Comparison of ENCODE assay signal across 12 cellular contexts in the genomic region with DNA sequence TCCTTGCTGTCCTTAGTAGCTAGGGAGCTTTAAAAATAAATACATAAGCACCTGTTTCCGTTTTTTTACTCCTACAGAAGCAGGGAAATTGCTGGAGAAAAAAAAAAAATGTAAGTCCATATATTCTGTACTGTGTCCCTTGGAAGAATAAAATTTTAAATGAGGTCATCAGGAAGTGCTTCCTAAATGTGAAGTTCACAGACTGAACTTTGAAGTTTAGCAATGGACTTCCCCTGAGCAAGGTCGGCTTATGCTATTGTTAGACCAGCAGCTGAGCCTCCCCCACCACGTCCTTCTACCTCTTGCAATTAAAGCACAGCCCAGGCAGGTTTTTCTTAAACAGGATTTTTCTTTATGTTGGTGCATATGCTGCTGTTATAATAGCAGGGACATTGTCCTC. TPM values are rescaled to one million over a fixed set of nuclear protein-coding genes. Genes with fewer than 3 reads are reported as not detected.
A peak's percentile ranks its signal among the peaks of the same experiment; 100 is the strongest.
DNase-seq lines count a peak whose midpoint lies in the region; ATAC-seq, FAIRE-seq and TF ChIP-seq lines count a peak whose summit lies in the region.
"Had no signal": no experiment of that assay in that cellular context is flagged by ENCODE, and none has a peak within 500 bp of the region (broad histone marks: within the 10 kb centered on the region; RNA-seq: fewer than 3 reads in every experiment).

No MANE protein-coding gene starts in this region.

- TF ChIP-seq CTCF in A549 (IDR thresholded peaks at IDR 0.05) (no peak), kidney (IDR thresholded peaks at IDR 0.05; ENCODE audit: borderline replicate concordance, extremely low read depth, insufficient read depth) (no peak), RWPE1 (conservative IDR thresholded peaks at IDR 0.05; ENCODE audit: low read depth) (no peak)

- 42% methylated on average over 3 of the region's 3 CpGs for WGBS in A549 (ENCODE audit: missing lambda C conversion rate)

- CTCF ChIA-PET in A549 (lab: Yijun Ruan, JAX): interaction anchor here (1.2 kb wide), 1 partner anchor 230 kb away, joined by 3 read pairs; no protein-coding TSS in a partner anchor
- CTCF ChIA-PET in RWPE1 (lab: Yijun Ruan, JAX): interaction anchor here (0.7 kb wide), 1 partner anchor 235 kb away, joined by 3 read pairs; no protein-coding TSS in a partner anchor

- peak overlapping the region; percentile 52 to 70 for H3K27ac ChIP-seq in A549
- peak overlapping the region in 1 of 2 donors; percentile 61 for H3K27ac ChIP-seq in kidney (ENCODE audit: low read depth in 2 of 2, low read length in 2 of 2)
- no peak overlapping the region for H3K27ac ChIP-seq in RWPE1
- H3K27ac ChIP-seq: C4-2B, SK-N-MC had no signal

- H3K4me3 Mint-ChIP-seq in activated T-helper 1 cell treated with anti-CD3 and anti-CD28 coated beads, Interleukin-12 subunit alpha, Interleukin-12 subunit beta, Interleukin-2, Interleukin-4 antibody, amounts not matched to agents 30 ng/mL and 10 ng/mL and 1 ng/mL, durations not matched to agents 14 hours and 24 hours and 36 hours: peak overlapping the region; percentile 29

- H3K4me1 Mint-ChIP-seq in activated T-helper 1 cell treated with anti-CD3 and anti-CD28 coated beads, Interleukin-12 subunit alpha, Interleukin-12 subunit beta, Interleukin-2, Interleukin-4 antibody, amounts not matched to agents 30 ng/mL and 10 ng/mL and 1 ng/mL, durations not matched to agents 14 hours and 24 hours and 36 hours (ENCODE audit: low read depth): peaks cover 90% of the 10 kb centered on the region

- no peak overlapping the region for H3K4me3 ChIP-seq in A549
- H3K4me3 ChIP-seq in kidney (ENCODE audit: low read length in 2 of 2): no peak overlapping the region
- H3K4me3 ChIP-seq: SK-N-MC had no signal

- peaks cover 38% of the 10 kb centered on the region for H3K4me1 ChIP-seq in A549
- H3K4me1 ChIP-seq in kidney (ENCODE audit: control insufficient read depth in 1 of 2, insufficient read depth in 1 of 2, low read depth in 1 of 2, low read length in 2 of 2): peaks cover 9 to 19% of the 10 kb centered on the region in 2 donors

- no peak for TF ChIP-seq POLR2A in A549 (IDR thresholded peaks at IDR 0.05; ENCODE audit: low read length)

- FAIRE-seq in A549 (lab: Jason Lieb, UNC): no peak
- FAIRE-seq in kidney (lab: Jason Lieb, UNC): no peak

- DNase-seq in A549 (ENCODE audit: low read depth in 1 of 2, low spot score in 1 of 2) (no peak), left lobe of liver (ENCODE audit: low spot score) (no peak), ureter (ENCODE audit: low spot score) (no peak), kidney (no peak), RWPE1 (ENCODE audit: low spot score) (no peak)
- DNase-seq in activated T-helper 1 cell treated with anti-CD3 and anti-CD28 coated beads, Interleukin-12 subunit alpha, Interleukin-12 subunit beta, Interleukin-2, Interleukin-4 antibody, amounts not matched to agents 30 ng/mL and 10 ng/mL and 1 ng/mL, durations not matched to agents 14 hours and 24 hours and 36 hours (ENCODE audit: low spot score): no peak
- DNase-seq: effector CD8-positive, alpha-beta T cell had no signal

- peaks cover 6% of the 10 kb centered on the region for H3K36me3 Mint-ChIP-seq in activated T-helper 1 cell treated with anti-CD3 and anti-CD28 coated beads, Interleukin-12 subunit alpha, Interleukin-12 subunit beta, Interleukin-2, Interleukin-4 antibody, amounts not matched to agents 30 ng/mL and 10 ng/mL and 1 ng/mL, durations not matched to agents 14 hours and 24 hours and 36 hours (ENCODE audit: low read depth)

- H3K27ac Mint-ChIP-seq in activated T-helper 1 cell treated with anti-CD3 and anti-CD28 coated beads, Interleukin-12 subunit alpha, Interleukin-12 subunit beta, Interleukin-2, Interleukin-4 antibody, amounts not matched to agents 30 ng/mL and 10 ng/mL and 1 ng/mL, durations not matched to agents 14 hours and 24 hours and 36 hours: peak overlapping the region; percentile 84
- H3K27ac Mint-ChIP-seq: progenitor cell of endocrine pancreas had no signal

- TF ChIP-seq EP300 in A549 (IDR thresholded peaks at IDR 0.05): no peak

- no peaks in the 10 kb centered on the region for H3K36me3 ChIP-seq in kidney (ENCODE audit: control insufficient read depth in 1 of 2, insufficient read depth in 2 of 2, low read length in 2 of 2)

- H3K9ac ChIP-seq in kidney (ENCODE audit: low read length in 2 of 2): no peak overlapping the region

- H3K27me3 Mint-ChIP-seq in activated T-helper 1 cell treated with anti-CD3 and anti-CD28 coated beads, Interleukin-12 subunit alpha, Interleukin-12 subunit beta, Interleukin-2, Interleukin-4 antibody, amounts not matched to agents 30 ng/mL and 10 ng/mL and 1 ng/mL, durations not matched to agents 14 hours and 24 hours and 36 hours (ENCODE audit: insufficient read depth): no peaks in the 10 kb centered on the region

- ATAC-seq in A549 (no peak), HG02610 (IDR thresholded peaks at IDR 0.05; ENCODE audit: unreplicated experiment) (peak; percentile 34), left lobe of liver (peak; percentile 59), GM21367 (IDR thresholded peaks at IDR 0.05; ENCODE audit: unreplicated experiment) (no peak)

- POLR2A ChIA-PET in A549 (lab: Yijun Ruan, JAX): no interaction called here
- POLR2A ChIA-PET in RWPE1 (lab: Yijun Ruan, JAX; ENCODE audit: low non-redundant PET): no interaction called here

- H3K9me3 ChIP-seq in A549: no peaks in the 10 kb centered on the region
- no peaks in the 10 kb centered on the region for H3K9me3 ChIP-seq in kidney (ENCODE audit: control insufficient read depth in 1 of 2, low read length in 2 of 2)

- intact Hi-C loops in activated T-helper 1 cell treated with anti-CD3 and anti-CD28 coated beads, Interleukin-12 subunit alpha, Interleukin-12 subunit beta, Interleukin-2, Interleukin-4 antibody, amounts not matched to agents 30 ng/mL and 10 ng/mL and 1 ng/mL, durations not matched to agents 14 hours and 24 hours and 36 hours (cut with micrococcal nuclease): loop anchor here (5.0 kb wide), 1 partner anchor 46 kb away; no protein-coding TSS in a partner anchor
- intact Hi-C loops in kidney (cut with DNase I): no loop called here

- no peaks in the 10 kb centered on the region for H3K9me3 Mint-ChIP-seq in activated T-helper 1 cell treated with anti-CD3 and anti-CD28 coated beads, Interleukin-12 subunit alpha, Interleukin-12 subunit beta, Interleukin-2, Interleukin-4 antibody, amounts not matched to agents 30 ng/mL and 10 ng/mL and 1 ng/mL, durations not matched to agents 14 hours and 24 hours and 36 hours

- no peak for TF ChIP-seq RAD21 in A549 (conservative IDR thresholded peaks at IDR 0.05 in 1 of 2, IDR thresholded peaks at IDR 0.05 in 1 of 2)

- peak overlapping the region; percentile 51 for H3K4me2 ChIP-seq in A549

TF ChIP-seq in A549, 52 proteins besides CTCF, POLR2A, EP300 and RAD21:
- TF ChIP-seq ZC3H11A (IDR thresholded peaks at IDR 0.05) (no peak), NPAS2 (CRISPR knock-in tag; IDR thresholded peaks at IDR 0.05; ENCODE audit: borderline replicate concordance) (no peak), ZSCAN20 (CRISPR knock-in tag; IDR thresholded peaks at IDR 0.05) (no peak)
TF ChIP-seq in A549: peak in this region for 0.

RNA-seq across cellular contexts. Expression of a gene that starts 26.3 kb away (rescaled TPM):
- polyA plus RNA-seq in A549 (2011; rRNA removed): 0.08 and 0.13 TPM in 2 replicates
- polyA plus RNA-seq in A549 (2012; cell fraction: cytosol; rRNA removed): 0.07 and 0.13 TPM in 2 replicates
- 0.19 and 0.22 TPM in 2 replicates for polyA plus RNA-seq in A549 (2012; cell fraction: nucleus; rRNA removed)
- polyA plus RNA-seq in A549 (2017; fragmentation: RNase III; extraction: RNeasy Plus Mini Kit Qiagen cat#74134 plus additional on column Dnase treatment): 0.30 to 0.34 TPM (median 0.32 TPM) in 3 replicates
- polyA minus RNA-seq in A549 (2011; rRNA and poly(A)+ RNA removed): 0.58 TPM in 1 of 2 replicates, not detected in the other
- total RNA-seq in activated T-helper 1 cell treated with anti-CD3 and anti-CD28 coated beads, Interleukin-12 subunit alpha, Interleukin-12 subunit beta, Interleukin-2, Interleukin-4 antibody, amounts not matched to agents 30 ng/mL and 10 ng/mL and 1 ng/mL, durations not matched to agents 14 hours and 24 hours and 36 hours: 0.62 and 0.69 TPM in 2 replicates
- total RNA-seq in left lobe of liver: 202 TPM
- 10.5 TPM for total RNA-seq in ureter
- total RNA-seq in kidney: 9.9 TPM
- 21.6 TPM for polyA plus RNA-seq in kidney (ENCODE audit: insufficient read depth, low read depth, low replicate concordance)

Comparison
In these comparisons a context has a peak if more than half of its experiments do, and no peak if none do; other contexts are left out.
1. ATAC-seq: peak in HG02610 (single experiment) and left lobe of liver (single experiment); none in A549 (0 of 2) and GM21367 (single experiment).
2. RNA of a gene that starts 26.3 kb away (total RNA-seq): 202 TPM in left lobe of liver (single experiment); 10.5 TPM in ureter (single experiment), 9.9 TPM in kidney (single experiment) and 0.62 to 0.69 TPM in activated T-helper 1 cell treated with anti-CD3 and anti-CD28 coated beads, Interleukin-12 subunit alpha, Interleukin-12 subunit beta, Interleukin-2, Interleukin-4 antibody, amounts not matched to agents 30 ng/mL and 10 ng/mL and 1 ng/mL, durations not matched to agents 14 hours and 24 hours and 36 hours; every median in the first group is over 10 times any median in the second.